In the genomic region with DNA sequence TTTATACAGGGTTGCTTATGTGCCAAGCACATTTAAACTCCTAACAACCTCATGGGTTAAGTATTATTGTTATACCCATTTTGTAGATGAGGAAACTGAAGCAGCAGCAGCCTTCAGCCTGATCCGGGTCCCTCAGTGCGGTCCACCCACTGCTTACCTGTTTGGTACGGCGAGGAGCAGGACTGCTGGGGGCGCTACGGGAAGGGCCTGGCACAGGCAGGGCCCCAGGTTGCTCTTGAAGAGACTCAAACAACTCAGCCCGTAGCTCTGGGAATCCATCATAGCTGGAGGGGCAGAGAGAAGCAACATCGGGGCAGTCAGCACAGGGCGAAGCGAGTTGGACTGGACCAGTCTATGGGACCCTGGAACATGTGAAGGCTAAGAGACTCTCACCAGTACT, we compare ENCODE assay signal across 27 cellular contexts.
"Had no signal": no experiment of that assay in that cellular context is flagged by ENCODE, and none has a peak within 500 bp of the region (broad histone marks: within the 10 kb centered on the region; RNA-seq: fewer than 3 reads in every experiment).

No MANE protein-coding gene starts in this region.

- H3K9me3 Mint-ChIP-seq: activated B cell treated with CpG ODN at 0.5 μM for 24 hours; activated CD4-positive, alpha-beta T cell treated with anti-CD3 and anti-CD28 coated beads, Interleukin-2, amount 10 ng/mL, durations not matched to agents 24 days and 14 days; activated naive CD4-positive, alpha-beta T cell treated with anti-CD3 and anti-CD28 coated beads, Interleukin-2, amount 50 U/mL, for 24 hours; activated T-cell treated with anti-CD3 and anti-CD28 coated beads, Interleukin-2, amount 50 U/mL, for 4 hours; activated T-helper 2 cell treated with anti-CD3 and anti-CD28 coated beads, Interferon-gamma antibody, Interleukin-2, Interleukin-4, amounts not matched to agents 10 μg/mL and 5 μg/mL and 100 μg/mL, durations not matched to agents 14 hours and 24 hours and 36 hours had no signal

- H3K27ac ChIP-seq: SJSA1 had no signal

- H3K9me3 ChIP-seq: SJSA1 had no signal

- H3K4me1 ChIP-seq: SJSA1 had no signal

- H3K4me3 Mint-ChIP-seq: activated B cell treated with CpG ODN at 0.5 μM for 24 hours; activated CD4-positive, alpha-beta T cell treated with anti-CD3 and anti-CD28 coated beads, Interleukin-2, amount 10 ng/mL, durations not matched to agents 24 days and 14 days; activated CD8-positive, alpha-beta memory T cell treated with anti-CD3 and anti-CD28 coated beads, Interleukin-2, amount 10 ng/mL, durations not matched to agents 7 days and 5 days; activated naive CD4-positive, alpha-beta T cell treated with anti-CD3 and anti-CD28 coated beads, Interleukin-2, amount 50 U/mL, for 24 hours; activated T-cell treated with anti-CD3 and anti-CD28 coated beads, Interleukin-2, amount 50 U/mL, for 4 hours had no signal

- FAIRE-seq: bronchial epithelial cell, RCC 7860, TTC549 had no signal

- H3K4me1 Mint-ChIP-seq: activated CD8-positive, alpha-beta memory T cell treated with anti-CD3 and anti-CD28 coated beads, Interleukin-2, amount 10 ng/mL, durations not matched to agents 7 days and 5 days had no signal

- ATAC-seq: activated CD8-positive, alpha-beta memory T cell treated with anti-CD3 and anti-CD28 coated beads, Interleukin-2, amount 10 ng/mL, durations not matched to agents 7 days and 5 days; activated T-cell treated with anti-CD3 and anti-CD28 coated beads, Interleukin-2, amount 50 U/mL, for 4 hours had no signal

- H3K27me3 Mint-ChIP-seq: activated B cell treated with CpG ODN at 0.5 μM for 24 hours; activated CD4-positive, alpha-beta T cell treated with anti-CD3 and anti-CD28 coated beads, Interleukin-2, amount 10 ng/mL, durations not matched to agents 24 days and 14 days; activated CD8-positive, alpha-beta memory T cell treated with anti-CD3 and anti-CD28 coated beads, Interleukin-2, amount 10 ng/mL, durations not matched to agents 7 days and 5 days; activated naive CD4-positive, alpha-beta T cell treated with anti-CD3 and anti-CD28 coated beads, Interleukin-2, amount 50 U/mL, for 24 hours had no signal

- H3K4me3 ChIP-seq: SJSA1 had no signal

- DNase-seq: activated B cell treated with CpG ODN at 0.5 μM for 24 hours; activated CD4-positive, alpha-beta T cell treated with anti-CD3 and anti-CD28 coated beads for 1 hour; activated CD4-positive, alpha-beta T cell treated with anti-CD3 and anti-CD28 coated beads, Interleukin-2, amount 10 ng/mL, durations not matched to agents 24 days and 14 days; activated CD4-positive, alpha-beta T cell treated with anti-CD3 and anti-CD28 coated beads, Interleukin-2, amount 50 U/mL, for 48 hours; activated CD8-positive, alpha-beta memory T cell treated with anti-CD3 and anti-CD28 coated beads, Interleukin-2, amount 10 ng/mL, durations not matched to agents 7 days and 5 days; activated gamma-delta T cell treated with Interleukin-2 at 50 U/mL for 16 hours; activated T-cell treated with anti-CD3 and anti-CD28 coated beads, Interleukin-2, amount 50 U/mL, for 4 hours; central memory CD4-positive, alpha-beta T cell; MM.1S; NCI-H1105; NCI-H1436; NCI-H1694 treated with DMSO at 0.1 percent for 48 hours; NCI-H2029 treated with DMSO at 0.1 percent for 48 hours; NCI-H345; NCI-H510A; NCI-H69; NK-92 treated with Interleukin-12 subunit alpha and Interleukin-12 subunit beta, amount 100 ng/mL, for 24 hours; PC-3; SHP77; T-helper 2 cell; T1000 had no signal

- H3K27ac Mint-ChIP-seq: activated B cell treated with CpG ODN at 0.5 μM for 24 hours; activated CD4-positive, alpha-beta T cell treated with anti-CD3 and anti-CD28 coated beads, Interleukin-2, amount 10 ng/mL, durations not matched to agents 24 days and 14 days; activated CD8-positive, alpha-beta memory T cell treated with anti-CD3 and anti-CD28 coated beads, Interleukin-2, amount 10 ng/mL, durations not matched to agents 7 days and 5 days; activated naive CD4-positive, alpha-beta T cell treated with anti-CD3 and anti-CD28 coated beads, Interleukin-2, amount 50 U/mL, for 24 hours; activated T-helper 2 cell treated with anti-CD3 and anti-CD28 coated beads, Interferon-gamma antibody, Interleukin-2, Interleukin-4, amounts not matched to agents 10 μg/mL and 5 μg/mL and 100 μg/mL, durations not matched to agents 14 hours and 24 hours and 36 hours had no signal

- H3K27me3 ChIP-seq: SJSA1 had no signal
